ENCODE assay signal across 1 cellular context in the genomic region with DNA sequence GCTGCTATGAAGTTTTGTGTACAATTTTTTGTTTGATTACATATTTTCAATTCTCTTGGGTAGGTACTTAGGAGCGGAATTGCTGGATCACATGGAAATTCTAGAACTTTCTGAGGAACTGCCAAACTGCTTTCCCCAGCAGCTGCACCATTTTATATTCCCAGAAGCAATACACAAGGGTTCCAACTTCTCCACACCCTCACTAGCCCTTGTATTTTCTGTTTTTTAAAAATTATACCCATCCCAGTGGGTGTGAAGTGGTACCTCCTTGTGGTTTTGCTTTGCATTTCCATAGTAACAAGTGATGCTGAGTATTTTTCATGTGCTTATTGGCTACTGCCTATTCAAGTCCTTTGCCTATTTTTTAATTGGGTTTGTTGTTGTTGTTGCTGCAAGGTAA.
TF ChIP-seq lines count a peak whose summit lies in the region.

No MANE protein-coding gene starts in this region.

TF ChIP-seq in GM12878, 131 proteins besides CTCF, POLR2A, EP300 and RAD21:
- TF ChIP-seq, protein P1, sequence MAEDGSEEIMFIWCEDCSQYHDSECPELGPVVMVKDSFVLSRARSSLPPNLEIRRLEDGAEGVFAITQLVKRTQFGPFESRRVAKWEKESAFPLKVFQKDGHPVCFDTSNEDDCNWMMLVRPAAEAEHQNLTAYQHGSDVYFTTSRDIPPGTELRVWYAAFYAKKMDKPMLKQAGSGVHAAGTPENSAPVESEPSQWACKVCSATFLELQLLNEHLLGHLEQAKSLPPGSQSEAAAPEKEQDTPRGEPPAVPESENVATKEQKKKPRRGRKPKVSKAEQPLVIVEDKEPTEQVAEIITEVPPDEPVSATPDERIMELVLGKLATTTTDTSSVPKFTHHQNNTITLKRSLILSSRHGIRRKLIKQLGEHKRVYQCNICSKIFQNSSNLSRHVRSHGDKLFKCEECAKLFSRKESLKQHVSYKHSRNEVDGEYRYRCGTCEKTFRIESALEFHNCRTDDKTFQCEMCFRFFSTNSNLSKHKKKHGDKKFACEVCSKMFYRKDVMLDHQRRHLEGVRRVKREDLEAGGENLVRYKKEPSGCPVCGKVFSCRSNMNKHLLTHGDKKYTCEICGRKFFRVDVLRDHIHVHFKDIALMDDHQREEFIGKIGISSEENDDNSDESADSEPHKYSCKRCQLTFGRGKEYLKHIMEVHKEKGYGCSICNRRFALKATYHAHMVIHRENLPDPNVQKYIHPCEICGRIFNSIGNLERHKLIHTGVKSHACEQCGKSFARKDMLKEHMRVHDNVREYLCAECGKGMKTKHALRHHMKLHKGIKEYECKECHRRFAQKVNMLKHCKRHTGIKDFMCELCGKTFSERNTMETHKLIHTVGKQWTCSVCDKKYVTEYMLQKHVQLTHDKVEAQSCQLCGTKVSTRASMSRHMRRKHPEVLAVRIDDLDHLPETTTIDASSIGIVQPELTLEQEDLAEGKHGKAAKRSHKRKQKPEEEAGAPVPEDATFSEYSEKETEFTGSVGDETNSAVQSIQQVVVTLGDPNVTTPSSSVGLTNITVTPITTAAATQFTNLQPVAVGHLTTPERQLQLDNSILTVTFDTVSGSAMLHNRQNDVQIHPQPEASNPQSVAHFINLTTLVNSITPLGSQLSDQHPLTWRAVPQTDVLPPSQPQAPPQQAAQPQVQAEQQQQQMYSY (CRISPR knock-in tag; IDR thresholded peaks at IDR 0.05) = no peak
- TF ChIP-seq NFXL1 (IDR thresholded peaks at IDR 0.05; ENCODE audit: borderline replicate concordance) (peak; percentile 93), RFX5 (IDR thresholded peaks at IDR 0.05; ENCODE audit: low read depth, low read length) (peak; percentile 85), NKRF (conservative IDR thresholded peaks at IDR 0.05) (no peak), CREB1 (IDR thresholded peaks at IDR 0.05; ENCODE audit: low read depth) (0 out of 2 replicates have a peak, but pooled peaks have one; percentile 36)
TF ChIP-seq in GM12878: peak in this region for 3.
